ENCODE assay signal across 8 cellular contexts in genomic region chr2:181457741-181458425, GRCh38. TPM values are rescaled to one million over a fixed set of nuclear protein-coding genes. Genes with fewer than 3 reads are reported as not detected.
A peak's percentile ranks its signal among the peaks of the same experiment; 100 is the strongest.
DNase-seq lines count a peak whose midpoint lies in the region; ATAC-seq and TF ChIP-seq lines count a peak whose summit lies in the region.

No MANE protein-coding gene starts in this region.

- H4K20me1 ChIP-seq in hepatocyte (ENCODE audit: insufficient read depth, poor library complexity, severe bottlenecking) = no peaks in the 10 kb centered on the region

- H3K9me3 ChIP-seq in hepatocyte (ENCODE audit: low read depth) = no peaks in the 10 kb centered on the region
- H3K9me3 ChIP-seq in spleen = no peaks in the 10 kb centered on the region

- no peaks in the 10 kb centered on the region for H3K79me2 ChIP-seq in hepatocyte

- H3K36me3 ChIP-seq in hepatocyte (replicated peaks; ENCODE audit: insufficient read depth, low read depth) (no peaks in the 10 kb centered on the region), spleen (no peaks in the 10 kb centered on the region)

- peak; percentile 76 for DNase-seq in SIG-M5 treated with dmso at 0.1 percent for 504 hours (lab: John Stamatoyannopoulos, UW; ENCODE audit: unreplicated experiment)
- DNase-seq in activated naive CD4-positive, alpha-beta T cell treated with anti-CD3 and anti-CD28 coated beads, Interleukin-2, amount 50 U/mL, for 72 hours (ENCODE audit: low spot score in 2 of 2) = peak; percentile 40 to 72
- DNase-seq in hepatocyte (ENCODE audit: low spot score) = peak; percentile 51
- peak; percentile 93 for DNase-seq in spleen
- no peak for DNase-seq in cerebellar nuclear complex (lab: John Stamatoyannopoulos, UW)
- DNase-seq in NCI-H774 (lab: John Stamatoyannopoulos, UW) = no peak

- peak overlapping the region; percentile 38 for H3K4me3 ChIP-seq in hepatocyte
- peak overlapping the region; percentile 62 to 91 (median 66) for H3K4me3 ChIP-seq in spleen

- no peak for TF ChIP-seq CTCF in hepatocyte (IDR thresholded peaks at IDR 0.05; ENCODE audit: poor library complexity)
- TF ChIP-seq CTCF in spleen (IDR thresholded peaks at IDR 0.05 in 8 of 11, conservative IDR thresholded peaks at IDR 0.05 in 3 of 11) = no peak

- peak overlapping the region; percentile 58 for H2AFZ ChIP-seq in hepatocyte

- H3K27ac Mint-ChIP-seq in activated naive CD4-positive, alpha-beta T cell treated with anti-CD3 and anti-CD28 coated beads, Interleukin-2, amount 50 U/mL, for 72 hours = peak overlapping the region; percentile 62 to 91

- H3K9me3 Mint-ChIP-seq in activated naive CD4-positive, alpha-beta T cell treated with anti-CD3 and anti-CD28 coated beads, Interleukin-2, amount 50 U/mL, for 72 hours = no peaks in the 10 kb centered on the region

- ATAC-seq in GM18867 (IDR thresholded peaks at IDR 0.05; ENCODE audit: unreplicated experiment) (peak; percentile 26), HG03066 (IDR thresholded peaks at IDR 0.05; ENCODE audit: low read depth, unreplicated experiment) (peak; percentile 9)
- peak; percentile 37 to 50 for ATAC-seq in activated naive CD4-positive, alpha-beta T cell treated with anti-CD3 and anti-CD28 coated beads, Interleukin-2, amount 50 U/mL, for 72 hours

- H3K27ac ChIP-seq in hepatocyte = no peak overlapping the region
- H3K27ac ChIP-seq in spleen = peak overlapping the region; percentile 89 to 99 (median 95)

- H3K36me3 Mint-ChIP-seq in activated naive CD4-positive, alpha-beta T cell treated with anti-CD3 and anti-CD28 coated beads, Interleukin-2, amount 50 U/mL, for 72 hours = peaks cover 15 to 30% of the 10 kb centered on the region in 2 donors

- peak in 1 of 3 donors; percentile 20 for TF ChIP-seq POLR2A in spleen (IDR thresholded peaks at IDR 0.05)

- no peaks in the 10 kb centered on the region for H3K4me1 ChIP-seq in hepatocyte (ENCODE audit: insufficient read depth)
- peaks cover 7 to 76% (median 57%) of the 10 kb centered on the region in 6 donors for H3K4me1 ChIP-seq in spleen

- peak overlapping the region; percentile 92 for H3K4me2 ChIP-seq in hepatocyte

- WGBS in hepatocyte (ENCODE audit: low lambda C conversion rate, missing lambda C conversion rate) = 6% methylated on average over 45 of the region's 45 CpGs
- WGBS in spleen, 5 donors = 1 to 2% (median 1%) methylated on average over 27 to 45 of the region's 45 CpGs

- H3K27me3 ChIP-seq in hepatocyte (peaks cover 66% of the 10 kb centered on the region), spleen (replicated peaks in 1 of 7) (peaks cover 0 to 16% (median 0%) of the 10 kb centered on the region in 7 donors)

- no peaks in the 10 kb centered on the region for H3K9me2 ChIP-seq in hepatocyte (replicated peaks; ENCODE audit: insufficient read depth)

- intact Hi-C loops in spleen (cut with DNase I; ENCODE audit: low total_unique reads) = no loop called here

RNA-seq across cellular contexts. Expression of gene ITGA4, which starts 0.7 kb away (rescaled TPM):
- 10 to 100 TPM; 27.2 to 62.3 TPM for total RNA-seq in activated naive CD4-positive, alpha-beta T cell treated with anti-CD3 and anti-CD28 coated beads, Interleukin-2, amount 50 U/mL, for 72 hours
- 4.1 and 6.3 TPM in 2 replicates for total RNA-seq in hepatocyte
- 1.8 and 1.9 TPM in 2 replicates for polyA plus RNA-seq in hepatocyte
- total RNA-seq in spleen = 100 to 1,000 TPM; 136 to 207 (median 156) TPM
- polyA plus RNA-seq in spleen = 10 to 100 TPM; 13.3 to 17.8 (median 17.3) TPM

Comparison
In these comparisons a context has a peak if more than half of its experiments do, and no peak if none do; other contexts are left out.
1. DNase-seq: peak in SIG-M5 treated with dmso at 0.1 percent for 504 hours (single experiment), activated naive CD4-positive, alpha-beta T cell treated with anti-CD3 and anti-CD28 coated beads, Interleukin-2, amount 50 U/mL, for 72 hours (2 of 2), hepatocyte (single experiment) and spleen (single experiment); none in cerebellar nuclear complex (0 of 2) and NCI-H774 (single experiment).
2. Peak in every context shown above with its lines, with median percentiles within 50 percentile points of each other: ATAC-seq.